Comparison of ENCODE assay signal across 20 cellular contexts in genomic region chr16:9259914-9260608, GRCh38.
"Had no signal": no experiment of that assay in that cellular context is flagged by ENCODE, and none has a peak within 500 bp of the region (broad histone marks: within the 10 kb centered on the region; RNA-seq: fewer than 3 reads in every experiment).

No MANE protein-coding gene starts in this region.

- H3K9me3 ChIP-seq: heart left ventricle, left lung, sigmoid colon, uterus had no signal

- H3K27me3 ChIP-seq: uterus had no signal

- H3K36me3 ChIP-seq: heart left ventricle, left lung, sigmoid colon, uterus, WERI-Rb-1 had no signal

- H3K4me1 ChIP-seq: left lung, sigmoid colon, uterus had no signal

- H3K27ac ChIP-seq: heart left ventricle, left lung, sigmoid colon, uterus, WERI-Rb-1 had no signal

- DNase-seq: activated CD4-positive, alpha-beta T cell treated with anti-CD3 and anti-CD28 coated beads for 48 hours; activated CD4-positive, alpha-beta T cell treated with anti-CD3 and anti-CD28 coated beads, Interleukin-2, amount 50 U/mL, for 48 hours; activated CD8-positive, alpha-beta memory T cell treated with anti-CD3 and anti-CD28 coated beads for 24 hours; activated effector memory CD4-positive, alpha-beta T cell treated with anti-CD3 and anti-CD28 coated beads, Interleukin-2, amount 50 U/mL, for 16 hours; activated naive CD4-positive, alpha-beta T cell treated with anti-CD3 and anti-CD28 coated beads, Interleukin-2, amount 10 ng/mL, durations not matched to agents 7 days and 5 days; activated naive CD8-positive, alpha-beta T cell treated with anti-CD3 and anti-CD28 coated beads, Interleukin-2, amount 10 ng/mL, durations not matched to agents 7 days and 5 days; cortex of kidney; left lung; sigmoid colon; stimulated activated CD4-positive, alpha-beta T cell treated with anti-CD3 and anti-CD28 coated beads, Interleukin-4, amount 100 ng/mL, for 4 hours; stimulated activated CD8-positive, alpha-beta memory T cell treated with anti-CD3 and anti-CD28 coated beads, Interleukin-4, amount 100 ng/mL, for 48 hours; stimulated activated naive CD8-positive, alpha-beta T cell treated with anti-CD3 and anti-CD28 coated beads, Interleukin-15, amount 100 ng/mL, for 72 hours; T-helper 17 cell; T1000; uterus; WERI-Rb-1 had no signal

- H3K4me3 ChIP-seq: heart left ventricle, left lung, lung, sigmoid colon, uterus had no signal

- ATAC-seq: activated CD4-positive, CD25-positive, alpha-beta regulatory T cell treated with anti-CD3 and anti-CD28 coated beads, Interleukin-2, amount 50 U/mL, for 24 hours; left lung; stimulated activated memory B cell treated with anti-CD40 and anti-IgM and Interleukin-4, amounts not matched to agents 10 μg/mL and 1 μg/mL and 100 μg/mL, for 72 hours; stimulated activated naive CD8-positive, alpha-beta T cell treated with anti-CD3 and anti-CD28 coated beads, Interleukin-15, amount 100 ng/mL, for 72 hours; T-helper 17 cell had no signal
